Comparison of ENCODE assay signal across 16 cellular contexts in the genomic region with DNA sequence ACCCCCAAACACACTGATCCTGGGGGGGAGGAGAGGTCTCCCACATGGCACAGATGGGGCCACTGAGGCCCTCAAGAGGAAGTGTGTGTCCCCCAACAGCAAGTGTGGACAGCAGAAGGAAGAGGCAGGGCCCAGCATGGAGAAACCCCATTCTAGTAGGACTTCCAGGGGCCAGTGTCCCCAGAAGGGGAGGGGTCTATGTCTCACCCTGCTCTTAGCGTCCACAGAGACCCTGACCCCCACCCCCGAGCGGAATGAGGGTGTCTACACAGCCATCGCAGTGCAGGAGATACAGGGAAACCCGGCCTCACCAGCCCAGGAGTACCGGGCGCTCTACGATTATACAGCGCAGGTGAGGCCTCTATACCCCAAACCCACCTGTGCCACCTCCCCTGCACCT. TPM values are rescaled to one million over a fixed set of nuclear protein-coding genes. Genes with fewer than 3 reads are reported as not detected.
DNase-seq lines count a peak whose midpoint lies in the region; ATAC-seq, FAIRE-seq and TF ChIP-seq lines count a peak whose summit lies in the region.
"Had no signal": no experiment of that assay in that cellular context is flagged by ENCODE, and none has a peak within 500 bp of the region (broad histone marks: within the 10 kb centered on the region; RNA-seq: fewer than 3 reads in every experiment).

No MANE protein-coding gene starts in this region.

- H3K4me3 ChIP-seq in GM12878 (no peak overlapping the region), gastroesophageal sphincter (no peak overlapping the region)
- no peak overlapping the region for H3K4me3 ChIP-seq in naive thymus-derived CD4-positive, alpha-beta T cell (ENCODE audit: low read length)
- H3K4me3 ChIP-seq: BLaER1, thoracic aorta had no signal

- H3K9me3 ChIP-seq in GM12878 (replicated peaks; ENCODE audit: control insufficient read depth, insufficient read depth, low read length) = no peaks in the 10 kb centered on the region; the same call in 2 of the 3 replicates
- H3K9me3 ChIP-seq in naive thymus-derived CD4-positive, alpha-beta T cell (ENCODE audit: control insufficient read depth in 2 of 3, low read length in 3 of 3) = peaks cover 0 to 3% (median 0%) of the 10 kb centered on the region in 3 experiments
- no peaks in the 10 kb centered on the region for H3K9me3 ChIP-seq in gastroesophageal sphincter
- H3K9me3 ChIP-seq: BLaER1, thoracic aorta had no signal

- in situ Hi-C loops in GM12878 (cut with MboI) = no loop called here

- peaks cover 0 to 18% (median under 1%) of the 10 kb centered on the region in 11 donors for H3K9me3 Mint-ChIP-seq in naive thymus-derived CD4-positive, alpha-beta T cell
- H3K9me3 Mint-ChIP-seq: activated B cell treated with CpG ODN at 0.5 μM for 24 hours had no signal

- CTCF ChIA-PET in GM12878 (lab: Yijun Ruan, JAX) = interaction anchor here (0.7 to 17.4 kb wide), 21 partner anchors 9 to 508 kb away, joined by 3 to 483 read pairs (median 4); no protein-coding TSS in a partner anchor
- CTCF ChIA-PET in naive thymus-derived CD4-positive, alpha-beta T cell (lab: Charles Lee) = interaction anchor here (0.5 to 1.1 kb wide), 2 partner anchors 11 to 504 kb away, joined by 3 to 4 read pairs; no protein-coding TSS in a partner anchor

- no TSS peak for BruUV-seq in GM12878 (replicated peaks; lab: Mats Ljungman, UMichigan)

- H3K9ac ChIP-seq in GM12878 (ENCODE audit: control insufficient read depth, insufficient read depth, low read length) = no peak overlapping the region
- H3K9ac ChIP-seq: BLaER1 had no signal

- H3K4me1 ChIP-seq in GM12878 (ENCODE audit: control insufficient read depth, insufficient read depth, low read length) (no peaks in the 10 kb centered on the region), gastroesophageal sphincter (no peaks in the 10 kb centered on the region)
- no peaks in the 10 kb centered on the region for H3K4me1 ChIP-seq in naive thymus-derived CD4-positive, alpha-beta T cell (ENCODE audit: control insufficient read depth in 2 of 2, insufficient read depth in 2 of 2, low read length in 2 of 2)

- no peaks in the 10 kb centered on the region for H3K79me2 ChIP-seq in GM12878 (ENCODE audit: control insufficient read depth, insufficient read depth, low read length)

- no peak for FAIRE-seq in GM12878 (lab: Jason Lieb, UNC)
- FAIRE-seq: GM18507 had no signal

- H4K20me1 ChIP-seq in GM12878 (ENCODE audit: control insufficient read depth, insufficient read depth) = no peaks in the 10 kb centered on the region

- peak overlapping the region in 4 of 9 donors; percentile 30 to 85 (median 68) for H3K27ac Mint-ChIP-seq in naive thymus-derived CD4-positive, alpha-beta T cell

- TF ChIP-seq CTCF in GM12878 (IDR thresholded peaks at IDR 0.05 in 2 of 3, conservative IDR thresholded peaks at IDR 0.05 in 1 of 3; ENCODE audit: control insufficient read depth in 2 of 3, extremely low read depth in 1 of 3, insufficient read depth in 1 of 3, low read depth in 3 of 3, low read length in 3 of 3) (no peak), gastroesophageal sphincter (IDR thresholded peaks at IDR 0.05) (no peak)

- peaks cover 0 to 4% of the 10 kb centered on the region in 2 experiments; a peak in 3 of 4 replicates for H3K36me3 ChIP-seq in GM12878 (ENCODE audit: control insufficient read depth in 2 of 2, insufficient read depth in 2 of 2, low read length in 1 of 2)
- H3K36me3 ChIP-seq in naive thymus-derived CD4-positive, alpha-beta T cell (ENCODE audit: control insufficient read depth in 2 of 3, insufficient read depth in 3 of 3, low read length in 3 of 3) = peaks cover 13 to 70% (median 13%) of the 10 kb centered on the region in 3 experiments
- peaks cover 0 to 23% of the 10 kb centered on the region in 2 donors for H3K36me3 ChIP-seq in gastroesophageal sphincter

- RAD21 ChIA-PET in GM12878 (lab: Charles Lee; ENCODE audit: unreplicated experiment) = interaction anchor here (1.3 to 9.5 kb wide), 4 partner anchors 62 to 508 kb away, joined by 3 to 189 read pairs (median 4); no protein-coding TSS in a partner anchor

- SMC1A ChIA-PET in GM12878 (lab: Charles Lee; ENCODE audit: uncharacterized antibody, unreplicated experiment) = interaction anchor here (22.2 kb wide), 1 partner anchor 61 kb away, joined by 375 read pairs; no protein-coding TSS in a partner anchor

- TF ChIP-seq POLR2A in GM12878 (IDR thresholded peaks at IDR 0.05; ENCODE audit: low read depth, low read length) (no peak), gastroesophageal sphincter (IDR thresholded peaks at IDR 0.05) (no peak)

- peak overlapping the region in 1 of 10 donors; percentile 4 for H3K4me3 Mint-ChIP-seq in naive thymus-derived CD4-positive, alpha-beta T cell
- H3K4me3 Mint-ChIP-seq: activated B cell treated with CpG ODN at 0.5 μM for 24 hours; T-helper 1 cell treated with Interleukin-12 subunit alpha and Interleukin-12 subunit beta and Interleukin-4 antibody, amounts not matched to agents 30 μg/mL and 1 μg/mL, for 36 hours had no signal

- H2AFZ ChIP-seq in GM12878 (ENCODE audit: control insufficient read depth, low read depth, low read length) = no peak overlapping the region

- no peak overlapping the region for H3K27ac ChIP-seq in GM12878 (ENCODE audit: control insufficient read depth, insufficient read depth)
- peak overlapping the region; percentile 25 for H3K27ac ChIP-seq in naive thymus-derived CD4-positive, alpha-beta T cell (ENCODE audit: low read depth, low read length)
- no peak overlapping the region for H3K27ac ChIP-seq in gastroesophageal sphincter
- H3K27ac ChIP-seq: thoracic aorta had no signal

- peaks cover 0 to 3% (median 0%) of the 10 kb centered on the region in 5 donors for H3K27me3 Mint-ChIP-seq in naive thymus-derived CD4-positive, alpha-beta T cell
- H3K27me3 Mint-ChIP-seq: activated B cell treated with CpG ODN at 0.5 μM for 24 hours had no signal

- no peak for TF ChIP-seq RAD21 in GM12878 (IDR thresholded peaks at IDR 0.05; ENCODE audit: insufficient read depth, low read depth, low read length)

- H3K4me1 Mint-ChIP-seq in naive thymus-derived CD4-positive, alpha-beta T cell = peaks cover 1 to 16% (median 8%) of the 10 kb centered on the region in 7 donors

- WGBS in GM12878 (ENCODE audit: insufficient coverage, insufficient replicate concordance, low lambda C conversion rate, missing lambda C conversion rate) = 100% methylated on average over 9 of the region's 9 CpGs
- 92 to 100% methylated on average over 1 to 7 of the region's 9 CpGs for WGBS in gastroesophageal sphincter (ENCODE audit: low coverage in 1 of 2), 2 donors

- TF ChIP-seq EP300 in GM12878 (IDR thresholded peaks at IDR 0.05; ENCODE audit: borderline replicate concordance in 1 of 2, control insufficient read depth in 1 of 2, low read depth in 2 of 2, low read length in 2 of 2) (no peak), gastroesophageal sphincter (IDR thresholded peaks at IDR 0.05) (no peak)

- no peak overlapping the region for H3K4me2 ChIP-seq in GM12878 (ENCODE audit: control insufficient read depth, insufficient read depth)
- H3K4me2 ChIP-seq: BLaER1 had no signal

- H3K36me3 Mint-ChIP-seq in naive thymus-derived CD4-positive, alpha-beta T cell = peaks cover 0 to 74% (median 11%) of the 10 kb centered on the region in 5 donors

- POLR2A ChIA-PET in GM12878 (lab: Charles Lee) = no interaction called here
- POLR2A ChIA-PET in naive thymus-derived CD4-positive, alpha-beta T cell (lab: Charles Lee) = interaction anchor here (0.8 kb wide), 1 partner anchor 24 kb away, joined by 3 read pairs; no protein-coding TSS in a partner anchor

- H3K27me3 ChIP-seq in GM12878 (replicated peaks in 1 of 2; ENCODE audit: control insufficient read depth in 2 of 2, insufficient read depth in 2 of 2, low read length in 1 of 2) (no peaks in the 10 kb centered on the region), gastroesophageal sphincter (no peaks in the 10 kb centered on the region)
- H3K27me3 ChIP-seq in naive thymus-derived CD4-positive, alpha-beta T cell (ENCODE audit: control insufficient read depth in 2 of 2, insufficient read depth in 2 of 2, low read length in 2 of 2) = no peaks in the 10 kb centered on the region
- H3K27me3 ChIP-seq: BLaER1 had no signal

- intact Hi-C loops in GM12878 (cut with micrococcal nuclease; ENCODE audit: unreplicated experiment) = no loop called here
- intact Hi-C loops in naive thymus-derived CD4-positive, alpha-beta T cell (cut with micrococcal nuclease) = no loop called here

- peak; percentile 2 for DNase-seq in stimulated activated CD4-positive, alpha-beta T cell treated with anti-CD3 and anti-CD28 coated beads, Interleukin-4, amount 100 ng/mL, for 24 hours
- no peak for DNase-seq in stimulated activated CD4-positive, alpha-beta T cell treated with anti-CD3 and anti-CD28 coated beads, Interleukin-1b, Interleukin-23, amount 100 ng/mL, for 48 hours
- DNase-seq in GM12878 (ENCODE audit: low read depth, low spot score) = no peak
- DNase-seq in naive thymus-derived CD4-positive, alpha-beta T cell = no peak
- no peak for DNase-seq in occipital lobe (lab: John Stamatoyannopoulos, UW)
- no peak for DNase-seq in NCI-H526 (lab: John Stamatoyannopoulos, UW)
- DNase-seq: DMS79, NCI-H1694 had no signal

- ATAC-seq in GM12878 (no peak), gastroesophageal sphincter (no peak)
- no peak for ATAC-seq in naive thymus-derived CD4-positive, alpha-beta T cell

RNA-seq across cellular contexts. Expression of gene TSPAN3, which starts 35.3 kb away (rescaled TPM):
- 32.5 and 33.4 TPM in 2 replicates for total RNA-seq in GM12878 (2013; cell fraction: nucleolus; rRNA removed)
- total RNA-seq in GM12878 (2014; rRNA removed) (59.0 and 63.0 TPM in 2 replicates), GM12878 (2014; rRNA removed; fragmentation: Illumina TruSeq; extraction: Trizol) (52.8 and 55.4 TPM in 2 replicates), GM12878 (2021) (51.2 and 52.6 TPM in 2 replicates), gastroesophageal sphincter (100 to 1,000 TPM; 163 to 205 (median 171) TPM), occipital lobe (202 TPM)
- polyA plus RNA-seq in GM12878 (2011; ENCODE audit: low read depth) = 42.9 TPM
- polyA plus RNA-seq in GM12878 (2011; rRNA removed) (45.2 and 48.8 TPM in 2 replicates), GM12878 (2014; fragmentation: Illumina TruSeq; extraction: Trizol) (60.4 and 78.2 TPM in 2 replicates), GM12878 (2014; fragmentation: Nextera tagmentation; extraction: Ambion mirVana) (10 to 100 TPM; 18.9 to 31.7 TPM), GM12878 (2014; rRNA removed) (59.4 and 64.0 TPM in 2 replicates), GM12878 (2016; fragmentation: Nextera tagmentation; extraction: Ambion mirVana) (100 to 1,000 TPM; 103 to 114 TPM)
- 44.9 and 46.4 TPM in 2 replicates for polyA plus RNA-seq in GM12878 (2011; cell fraction: cytosol; rRNA removed)
- 26.2 and 30.1 TPM in 2 replicates for polyA plus RNA-seq in GM12878 (2011; cell fraction: nucleus; rRNA removed)
- 50.0 and 53.4 TPM in 2 replicates for polyA plus RNA-seq in GM12878 (2012)
- 47.9 and 57.2 TPM in 2 replicates for polyA minus RNA-seq in GM12878 (2011; rRNA and poly(A)+ RNA removed)
- polyA minus RNA-seq in GM12878 (2011; cell fraction: cytosol; rRNA and poly(A)+ RNA removed) = 13.8 and 18.6 TPM in 2 replicates
- 6.3 and 13.0 TPM in 2 replicates for polyA minus RNA-seq in GM12878 (2011; cell fraction: nucleus; rRNA and poly(A)+ RNA removed)
- total RNA-seq in naive thymus-derived CD4-positive, alpha-beta T cell = 10 to 100 TPM; 17.5 to 24.4 (median 21.7) TPM
- 100 to 1,000 TPM in 1 of 2 donors, 10 to 100 TPM in 1; 74.7 to 101 TPM for polyA plus RNA-seq in naive thymus-derived CD4-positive, alpha-beta T cell

RNA-seq across cellular contexts. Expression of gene PSTPIP1, which starts 40.7 kb away (rescaled TPM):
- total RNA-seq in GM12878 (2013; cell fraction: nucleolus; rRNA removed) = 1.4 and 1.9 TPM in 2 replicates
- 20.1 and 22.6 TPM in 2 replicates for total RNA-seq in GM12878 (2014; rRNA removed)
- 11.2 and 12.0 TPM in 2 replicates for total RNA-seq in GM12878 (2014; rRNA removed; fragmentation: Illumina TruSeq; extraction: Trizol)
- 28.6 and 29.3 TPM in 2 replicates for total RNA-seq in GM12878 (2021)
- polyA plus RNA-seq in GM12878 (2011; ENCODE audit: low read depth) = 4.1 TPM
- 2.4 and 3.9 TPM in 2 replicates for polyA plus RNA-seq in GM12878 (2011; rRNA removed)
- polyA plus RNA-seq in GM12878 (2011; cell fraction: cytosol; rRNA removed) = 5.2 and 7.5 TPM in 2 replicates
- polyA plus RNA-seq in GM12878 (2011; cell fraction: nucleus; rRNA removed) = 20.8 and 25.0 TPM in 2 replicates
- 9.7 and 13.0 TPM in 2 replicates for polyA plus RNA-seq in GM12878 (2012)
- polyA plus RNA-seq in GM12878 (2014; fragmentation: Illumina TruSeq; extraction: Trizol) = 1.8 and 8.8 TPM in 2 replicates
- 1 to 10 TPM in 1 of 2 experiments, under 1 TPM in 1; 0.50 to 5.7 TPM for polyA plus RNA-seq in GM12878 (2014; fragmentation: Nextera tagmentation; extraction: Ambion mirVana)
- polyA plus RNA-seq in GM12878 (2014; rRNA removed) = 23.8 and 23.9 TPM in 2 replicates
- polyA plus RNA-seq in GM12878 (2016; fragmentation: Nextera tagmentation; extraction: Ambion mirVana) = 10 to 100 TPM; 17.8 to 19.0 TPM
- polyA minus RNA-seq in GM12878 (2011; rRNA and poly(A)+ RNA removed) = 1.3 and 3.0 TPM in 2 replicates
- polyA minus RNA-seq in GM12878 (2011; cell fraction: cytosol; rRNA and poly(A)+ RNA removed) = 1.5 and 3.3 TPM in 2 replicates
- 6.8 and 11.0 TPM in 2 replicates for polyA minus RNA-seq in GM12878 (2011; cell fraction: nucleus; rRNA and poly(A)+ RNA removed)
- total RNA-seq in naive thymus-derived CD4-positive, alpha-beta T cell = 100 to 1,000 TPM; 101 to 182 (median 146) TPM
- polyA plus RNA-seq in naive thymus-derived CD4-positive, alpha-beta T cell = 10 to 100 TPM; 29.1 to 38.2 TPM
- 10 to 100 TPM in 2 of 4 donors, 1 to 10 TPM in 2; 7.1 to 18.2 (median 9.0) TPM for total RNA-seq in gastroesophageal sphincter
- 0.62 TPM for total RNA-seq in occipital lobe
- total RNA-seq: endothelial cell of umbilical vein had no signal
- polyA plus RNA-seq: endothelial cell of umbilical vein, neural cell had no signal
